Comparison of ENCODE assay signal across 8 cellular contexts in the genomic region with DNA sequence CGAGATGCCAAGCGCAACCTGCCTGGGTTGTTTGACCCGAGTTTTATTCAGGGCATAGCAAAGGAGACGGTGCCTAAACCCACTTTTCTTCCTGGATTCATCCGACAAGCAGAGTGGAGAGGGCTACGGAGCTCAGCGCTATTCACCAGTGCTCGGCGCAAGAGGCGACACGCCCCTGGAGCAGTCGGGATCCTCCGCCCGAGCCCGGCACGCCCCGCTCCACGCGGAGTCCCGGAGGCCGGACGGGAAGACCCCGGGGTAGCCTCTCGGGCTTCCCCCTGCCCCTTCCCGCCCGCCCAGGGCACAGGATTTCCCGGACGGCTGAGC. TPM values are rescaled to one million over a fixed set of nuclear protein-coding genes. Genes with fewer than 3 reads are reported as not detected.
DNase-seq lines count a peak whose midpoint lies in the region; ATAC-seq, FAIRE-seq and TF ChIP-seq lines count a peak whose summit lies in the region.

No MANE protein-coding gene starts in this region.

- H3K36me3 ChIP-seq in BLaER1 treated with 17β-estradiol and CSF1 and Interleukin-3, amounts not matched to agents 10 nM and 100 nM: peaks cover 0 to 39% (median 33%) of the 10 kb centered on the region in 11 experiments; a peak in 17 of 22 replicates
- H3K36me3 ChIP-seq in mammary epithelial cell (ENCODE audit: insufficient read depth, low read length) (no peaks in the 10 kb centered on the region), small intestine (ENCODE audit: control insufficient read depth in 2 of 2, insufficient read depth in 2 of 2, low read length in 2 of 2) (no peaks in the 10 kb centered on the region)

- peak overlapping the region; percentile 89 to 98 (median 96) for H3K9ac ChIP-seq in BLaER1 treated with 17β-estradiol and CSF1 and Interleukin-3, amounts not matched to agents 10 nM and 100 nM
- peak overlapping the region; percentile 92 for H3K9ac ChIP-seq in mammary epithelial cell (ENCODE audit: insufficient read depth, low read length)

- H3K9me3 ChIP-seq in BLaER1 treated with 17β-estradiol and CSF1 and Interleukin-3, amounts not matched to agents 10 nM and 100 nM (replicated peaks in 1 of 11): peaks cover 0 to 9% (median 0%) of the 10 kb centered on the region in 11 experiments; a peak in 1 of 22 replicates
- H3K9me3 ChIP-seq in mammary epithelial cell (replicated peaks; ENCODE audit: insufficient read depth, low read length): no peaks in the 10 kb centered on the region
- H3K9me3 ChIP-seq in small intestine (ENCODE audit: control insufficient read depth, low read depth): no peaks in the 10 kb centered on the region

- peaks cover 54 to 69% (median 56%) of the 10 kb centered on the region in 10 experiments for H3K4me1 ChIP-seq in BLaER1 treated with 17β-estradiol and CSF1 and Interleukin-3, amounts not matched to agents 10 nM and 100 nM
- peaks cover 16% of the 10 kb centered on the region for H3K4me1 ChIP-seq in mammary epithelial cell (ENCODE audit: insufficient read depth, low read length)
- H3K4me1 ChIP-seq in small intestine (ENCODE audit: control insufficient read depth in 2 of 2, insufficient read depth in 1 of 2, low read depth in 1 of 2, low read length in 1 of 2): peaks cover 12 to 20% of the 10 kb centered on the region in 2 donors

- TF ChIP-seq CTCF in mammary epithelial cell (conservative IDR thresholded peaks at IDR 0.05 in 1 of 2, IDR thresholded peaks at IDR 0.05 in 1 of 2; ENCODE audit: extremely low read depth in 1 of 2, insufficient read depth in 1 of 2, low read depth in 1 of 2, low read length in 2 of 2): no peak

- BruUV-seq in mammary epithelial cell (replicated peaks; lab: Mats Ljungman, UMichigan): no TSS peak

- peak overlapping the region; percentile 64 to 98 (median 84) for H3K4me3 ChIP-seq in BLaER1 treated with 17β-estradiol and CSF1 and Interleukin-3, amounts not matched to agents 10 nM and 100 nM
- H3K4me3 ChIP-seq in mammary epithelial cell (replicated peaks in 1 of 3; ENCODE audit: insufficient read depth in 1 of 3, low read depth in 2 of 3, low read length in 3 of 3): peak overlapping the region; percentile 38 to 76 (median 70)
- peak overlapping the region; percentile 68 to 87 for H3K4me3 ChIP-seq in small intestine (ENCODE audit: low read depth in 1 of 2, low read length in 2 of 2)

- peak overlapping the region; percentile 92 to 99 (median 95) for H3K27ac ChIP-seq in BLaER1 treated with 17β-estradiol and CSF1 and Interleukin-3, amounts not matched to agents 10 nM and 100 nM
- peak overlapping the region; percentile 79 for H3K27ac ChIP-seq in mammary epithelial cell (ENCODE audit: insufficient read depth, low read depth, low read length)
- H3K27ac ChIP-seq in small intestine (ENCODE audit: low read depth in 1 of 2, low read length in 1 of 2): peak overlapping the region; percentile 94 to 97

- H4K20me1 ChIP-seq in BLaER1 treated with 17β-estradiol and CSF1 and Interleukin-3, amounts not matched to agents 10 nM and 100 nM: peaks cover 48 to 55% (median 54%) of the 10 kb centered on the region in 11 experiments
- no peaks in the 10 kb centered on the region for H4K20me1 ChIP-seq in mammary epithelial cell (ENCODE audit: insufficient read depth, low read length)

- H3K79me2 ChIP-seq in mammary epithelial cell (ENCODE audit: insufficient read depth, low read length): peaks cover 54% of the 10 kb centered on the region

- intact Hi-C loops in mammary epithelial cell (cut with micrococcal nuclease): loop anchor here (1.0 to 5.0 kb wide), 2 partner anchors 8 to 128 kb away; no protein-coding TSS in a partner anchor

- ATAC-seq in GM19043 (IDR thresholded peaks at IDR 0.05; ENCODE audit: low read depth, unreplicated experiment) (peak; percentile 25), HG03378 (IDR thresholded peaks at IDR 0.05; ENCODE audit: unreplicated experiment) (peak; percentile 24)

- dilution Hi-C loops in mammary epithelial cell (cut with HindIII; ENCODE audit: low sequenced_read_pairs): no loop called here

- CTCF ChIA-PET in mammary epithelial cell (lab: Charles Lee; ENCODE audit: low non-redundant PET): no interaction called here

- DNase-seq in SK-N-DZ (ENCODE audit: low spot score) (peak; percentile 59), mammary epithelial cell (peak; percentile 71), iris pigment epithelial cell (ENCODE audit: low read depth) (peak; percentile 67), small intestine (peak; percentile 78), superior temporal gyrus (ENCODE audit: extremely low spot score) (no peak)

- whole genome bisulfite sequencing in mammary epithelial cell (ENCODE audit: low coverage, missing lambda C conversion rate): 3% methylated on average over 4 of the region's 28 CpGs
- WGBS in small intestine, 3 donors: 0% methylated on average over 23 to 28 of the region's 28 CpGs

- in situ Hi-C loops in mammary epithelial cell (cut with MboI; ENCODE audit: low sequenced_read_pairs in 2 of 2): no loop called here

- peak overlapping the region; percentile 98 for H2AFZ ChIP-seq in mammary epithelial cell (ENCODE audit: low read depth, low read length)

- H3K27me3 ChIP-seq in BLaER1 treated with 17β-estradiol and CSF1 and Interleukin-3, amounts not matched to agents 10 nM and 100 nM: no peaks in the 10 kb centered on the region
- H3K27me3 ChIP-seq in mammary epithelial cell (ENCODE audit: insufficient read depth, low read length) (no peaks in the 10 kb centered on the region), small intestine (ENCODE audit: control insufficient read depth in 2 of 2, insufficient read depth in 2 of 2, low read length in 2 of 2) (no peaks in the 10 kb centered on the region)

- H3K4me2 ChIP-seq in BLaER1 treated with 17β-estradiol and CSF1 and Interleukin-3, amounts not matched to agents 10 nM and 100 nM: peak overlapping the region; percentile 86 to 98 (median 96)
- H3K4me2 ChIP-seq in mammary epithelial cell (ENCODE audit: insufficient read depth, low read depth, low read length): peak overlapping the region; percentile 80

- no peak for FAIRE-seq in small intestine (lab: Jason Lieb, UNC)

RNA-seq across cellular contexts. Expression of gene SERINC5, which starts 0.5 kb away (rescaled TPM):
- polyA plus RNA-seq in SK-N-DZ (2014; cell fraction: cytosol; rRNA removed): 16.7 and 20.5 TPM in 2 replicates
- polyA plus RNA-seq in SK-N-DZ (2014; cell fraction: nucleus; rRNA removed): 5.9 and 10.0 TPM in 2 replicates
- 10 to 100 TPM; 35.5 to 43.1 TPM for total RNA-seq in mammary epithelial cell
- polyA plus RNA-seq in mammary epithelial cell (19.0 TPM), small intestine (10 to 100 TPM in 1 of 3 donors, 1 to 10 TPM in 2; 1.9 to 13.1 (median 2.0) TPM)
- polyA minus RNA-seq in mammary epithelial cell: 20.8 TPM
